ENCODE assay signal across 1 cellular context in the genomic region with DNA sequence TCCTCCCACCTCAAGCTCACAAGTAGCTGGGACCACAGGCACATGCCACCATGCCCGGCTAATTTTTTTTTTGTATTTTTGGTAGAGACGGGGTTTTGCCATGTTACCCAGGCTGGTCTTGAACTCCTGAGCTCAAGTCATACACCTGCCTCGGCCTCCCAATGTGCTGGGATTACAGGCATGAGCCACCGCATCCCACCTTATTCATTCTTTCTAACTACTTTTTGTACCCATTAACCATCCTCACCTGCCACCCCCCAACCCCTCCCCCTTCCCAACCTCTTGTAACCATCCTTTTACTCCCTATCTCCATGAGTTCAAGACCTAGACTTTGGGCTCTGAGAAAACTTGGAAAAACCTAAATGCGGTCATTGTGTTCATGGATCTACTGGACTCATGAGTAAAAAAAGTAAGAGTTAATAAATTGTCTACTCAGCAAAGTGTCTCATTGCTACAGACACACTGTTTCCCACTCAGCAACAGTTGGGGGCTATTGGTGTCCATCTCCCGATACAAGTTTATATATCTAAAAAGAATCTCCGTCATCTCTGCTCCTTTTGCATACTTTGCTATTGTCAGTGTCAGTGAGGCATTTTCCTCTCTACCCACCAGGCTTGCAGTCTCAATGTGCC.
A peak's percentile ranks its signal among the peaks of the same experiment; 100 is the strongest.
TF ChIP-seq lines count a peak whose summit lies in the region.

No MANE protein-coding gene starts in this region.

TF ChIP-seq in H1, 55 proteins besides CTCF, POLR2A, EP300 and RAD21:
- TF ChIP-seq CEBPB (IDR thresholded peaks at IDR 0.05; ENCODE audit: low read depth, low read length) (no peak), TEAD4 (IDR thresholded peaks at IDR 0.05; ENCODE audit: low read depth, low read length) (no peak), JUND (IDR thresholded peaks at IDR 0.05; ENCODE audit: low read length) (no peak), MAFK (IDR thresholded peaks at IDR 0.05; ENCODE audit: low read depth, low read length) (peak; percentile 57; the same call in 1 of the 2 replicates)
